Comparison of ENCODE assay signal across 16 cellular contexts in genomic region chr6:139342957-139343750, GRCh38. TPM values are rescaled to one million over a fixed set of nuclear protein-coding genes. Genes with fewer than 3 reads are reported as not detected.
DNase-seq lines count a peak whose midpoint lies in the region; ATAC-seq, FAIRE-seq and TF ChIP-seq lines count a peak whose summit lies in the region.
"Had no signal": no experiment of that assay in that cellular context is flagged by ENCODE, and none has a peak within 500 bp of the region (broad histone marks: within the 10 kb centered on the region; RNA-seq: fewer than 3 reads in every experiment).

No MANE protein-coding gene starts in this region.

- H3K27ac ChIP-seq in MM.1S (ENCODE audit: low read length) (no peak overlapping the region), neuronal stem cell (replicated peaks; ENCODE audit: low read length) (no peak overlapping the region)
- H3K27ac ChIP-seq: body of pancreas, upper lobe of right lung had no signal

- H2AFZ ChIP-seq in MM.1S (ENCODE audit: low read length), result peak overlapping the region; percentile 58
- no peak overlapping the region for H2AFZ ChIP-seq in neuronal stem cell (ENCODE audit: low read length)

- no peaks in the 10 kb centered on the region for H3K79me2 ChIP-seq in MM.1S (ENCODE audit: low read length)

- no peak for DNase-seq in activated naive CD4-positive, alpha-beta T cell treated with anti-CD3 and anti-CD28 coated beads for 36 hours
- DNase-seq in MM.1S (no peak), bronchial epithelial cell (ENCODE audit: low read depth) (peak; percentile 44), neuronal stem cell (ENCODE audit: low spot score) (no peak)
- DNase-seq in stimulated activated effector memory CD8-positive, alpha-beta T cell treated with anti-CD3 and anti-CD28 coated beads, Interleukin-12 subunit alpha, Interleukin-12 subunit beta, amount 100 ng/mL, for 72 hours (ENCODE audit: low spot score in 2 of 2), result no peak
- no peak for DNase-seq in stimulated activated CD4-positive, alpha-beta T cell treated with anti-CD3 and anti-CD28 coated beads, Interleukin-12 subunit alpha, Interleukin-12 subunit beta, amount 100 ng/mL, for 4 hours
- DNase-seq: activated effector memory CD4-positive, alpha-beta T cell treated with anti-CD3 and anti-CD28 coated beads, Interleukin-2, amount 50 U/mL, for 16 hours; body of pancreas; hippocampal formation; NCI-H1694; NCI-H446 treated with DMSO at 0.1 percent for 48 hours; stimulated activated naive CD4-positive, alpha-beta T cell; upper lobe of right lung had no signal

- H3K9ac ChIP-seq in MM.1S (ENCODE audit: low read length) (no peak overlapping the region), neuronal stem cell (ENCODE audit: low read depth, low read length, poor library complexity) (no peak overlapping the region)

- H3K79me1 ChIP-seq in neuronal stem cell (ENCODE audit: low read depth, low read length), result no peaks in the 10 kb centered on the region

- H2BK15ac ChIP-seq in neuronal stem cell (ENCODE audit: low read length), result no peak overlapping the region

- H3K4me3 ChIP-seq in MM.1S (ENCODE audit: low read length) (no peak overlapping the region), bronchial epithelial cell (ENCODE audit: low read depth, low read length) (no peak overlapping the region), neuronal stem cell (ENCODE audit: low read length in 2 of 2) (no peak overlapping the region)
- H3K4me3 ChIP-seq: body of pancreas, K562, upper lobe of right lung had no signal

- no peaks in the 10 kb centered on the region for H3K9me2 ChIP-seq in MM.1S (replicated peaks; ENCODE audit: insufficient read depth, low read length)

- FAIRE-seq in bronchial epithelial cell (lab: Jason Lieb, UNC), result no peak
- FAIRE-seq: K562 had no signal

- no peaks in the 10 kb centered on the region for H3F3A ChIP-seq in MM.1S (ENCODE audit: insufficient read depth, low read length)

- no peak overlapping the region for H3K18ac ChIP-seq in neuronal stem cell (ENCODE audit: low read length)

- H3K9me3 Mint-ChIP-seq in activated naive CD4-positive, alpha-beta T cell treated with anti-CD3 and anti-CD28 coated beads, Interleukin-2, amount 50 U/mL, for 24 hours, result peaks cover 6% of the 10 kb centered on the region
- H3K9me3 Mint-ChIP-seq in activated naive CD4-positive, alpha-beta T cell treated with anti-CD3 and anti-CD28 coated beads for 36 hours, result no peaks in the 10 kb centered on the region
- no peaks in the 10 kb centered on the region for H3K9me3 Mint-ChIP-seq in stimulated activated effector memory CD8-positive, alpha-beta T cell treated with anti-CD3 and anti-CD28 coated beads, Interleukin-12 subunit alpha, Interleukin-12 subunit beta, amount 100 ng/mL, for 72 hours

- H4K91ac ChIP-seq in neuronal stem cell (ENCODE audit: low read depth, low read length, poor library complexity), result no peak overlapping the region

- H3K4me3 Mint-ChIP-seq in activated naive CD4-positive, alpha-beta T cell treated with anti-CD3 and anti-CD28 coated beads, Interleukin-2, amount 50 U/mL, for 24 hours, result peak overlapping the region; percentile 13
- H3K4me3 Mint-ChIP-seq in activated naive CD4-positive, alpha-beta T cell treated with anti-CD3 and anti-CD28 coated beads for 36 hours, result no peak overlapping the region
- no peak overlapping the region for H3K4me3 Mint-ChIP-seq in stimulated activated effector memory CD8-positive, alpha-beta T cell treated with anti-CD3 and anti-CD28 coated beads, Interleukin-12 subunit alpha, Interleukin-12 subunit beta, amount 100 ng/mL, for 72 hours

- H4K20me1 ChIP-seq in MM.1S (ENCODE audit: insufficient read depth, low read length), result no peaks in the 10 kb centered on the region

- TF ChIP-seq CTCF in MM.1S (IDR thresholded peaks at IDR 0.05; ENCODE audit: low read length), result no peak
- TF ChIP-seq CTCF in bronchial epithelial cell (IDR thresholded peaks at IDR 0.05; ENCODE audit: insufficient read depth, low read length, severe bottlenecking), result no peak

- H3K36me3 Mint-ChIP-seq in activated naive CD4-positive, alpha-beta T cell treated with anti-CD3 and anti-CD28 coated beads, Interleukin-2, amount 50 U/mL, for 24 hours, result no peaks in the 10 kb centered on the region
- H3K36me3 Mint-ChIP-seq in activated naive CD4-positive, alpha-beta T cell treated with anti-CD3 and anti-CD28 coated beads for 36 hours (ENCODE audit: low read depth), result peaks cover 2% of the 10 kb centered on the region
- no peaks in the 10 kb centered on the region for H3K36me3 Mint-ChIP-seq in stimulated activated effector memory CD8-positive, alpha-beta T cell treated with anti-CD3 and anti-CD28 coated beads, Interleukin-12 subunit alpha, Interleukin-12 subunit beta, amount 100 ng/mL, for 72 hours

- no peaks in the 10 kb centered on the region for H3K27me3 Mint-ChIP-seq in activated naive CD4-positive, alpha-beta T cell treated with anti-CD3 and anti-CD28 coated beads, Interleukin-2, amount 50 U/mL, for 24 hours
- H3K27me3 Mint-ChIP-seq in activated naive CD4-positive, alpha-beta T cell treated with anti-CD3 and anti-CD28 coated beads for 36 hours (ENCODE audit: low read depth), result no peaks in the 10 kb centered on the region

- H3K4me2 ChIP-seq in MM.1S (ENCODE audit: low read depth, low read length), result 0 out of 2 replicates have a peak overlapping the region, but pooled peaks have one; percentile 8
- H3K4me2 ChIP-seq in neuronal stem cell (ENCODE audit: insufficient read depth, low read length, poor library complexity, severe bottlenecking), result no peak overlapping the region

- CTCF ChIA-PET in activated naive CD4-positive, alpha-beta T cell treated with anti-CD3 and anti-CD28 coated beads for 36 hours (lab: Charles Lee), result interaction anchor here (0.7 to 1.1 kb wide), 3 partner anchors 7 to 141 kb away, joined by 3 to 7 read pairs (median 3); no protein-coding TSS in a partner anchor

- H3K4ac ChIP-seq in neuronal stem cell (ENCODE audit: low read length), result no peak overlapping the region

- no peak overlapping the region for H2AK5ac ChIP-seq in neuronal stem cell (ENCODE audit: low read depth, low read length)

- peaks cover 31% of the 10 kb centered on the region for H3K4me1 Mint-ChIP-seq in activated naive CD4-positive, alpha-beta T cell treated with anti-CD3 and anti-CD28 coated beads, Interleukin-2, amount 50 U/mL, for 24 hours
- H3K4me1 Mint-ChIP-seq in activated naive CD4-positive, alpha-beta T cell treated with anti-CD3 and anti-CD28 coated beads for 36 hours (ENCODE audit: low read depth), result peaks cover 22% of the 10 kb centered on the region
- H3K4me1 Mint-ChIP-seq in stimulated activated effector memory CD8-positive, alpha-beta T cell treated with anti-CD3 and anti-CD28 coated beads, Interleukin-12 subunit alpha, Interleukin-12 subunit beta, amount 100 ng/mL, for 72 hours, result peaks cover 12% of the 10 kb centered on the region

- peak; percentile 45 for ATAC-seq in stimulated activated effector memory CD8-positive, alpha-beta T cell treated with anti-CD3 and anti-CD28 coated beads, Interleukin-12 subunit alpha, Interleukin-12 subunit beta, amount 100 ng/mL, for 72 hours
- ATAC-seq in HG03457 (IDR thresholded peaks at IDR 0.05; ENCODE audit: unreplicated experiment), result no peak
- ATAC-seq: body of pancreas, K562, upper lobe of right lung had no signal

- H3K9me3 ChIP-seq in MM.1S (replicated peaks; ENCODE audit: insufficient read depth, low read length) (no peaks in the 10 kb centered on the region), neuronal stem cell (replicated peaks in 1 of 2; ENCODE audit: control insufficient read depth in 2 of 2, insufficient read depth in 1 of 2, low read depth in 1 of 2, low read length in 2 of 2) (no peaks in the 10 kb centered on the region)
- H3K9me3 ChIP-seq: body of pancreas, upper lobe of right lung had no signal

- no peak overlapping the region for H3K23ac ChIP-seq in neuronal stem cell (ENCODE audit: low read depth, low read length, poor library complexity)

- no peak overlapping the region for H2BK12ac ChIP-seq in neuronal stem cell (ENCODE audit: low read length)

- H3K27ac Mint-ChIP-seq in activated naive CD4-positive, alpha-beta T cell treated with anti-CD3 and anti-CD28 coated beads, Interleukin-2, amount 50 U/mL, for 24 hours, result no peak overlapping the region
- H3K27ac Mint-ChIP-seq in activated naive CD4-positive, alpha-beta T cell treated with anti-CD3 and anti-CD28 coated beads for 36 hours, result no peak overlapping the region
- H3K27ac Mint-ChIP-seq in stimulated activated effector memory CD8-positive, alpha-beta T cell treated with anti-CD3 and anti-CD28 coated beads, Interleukin-12 subunit alpha, Interleukin-12 subunit beta, amount 100 ng/mL, for 72 hours, result peak overlapping the region; percentile 76

- H3K4me1 ChIP-seq in MM.1S (ENCODE audit: low read length) (peaks cover 8% of the 10 kb centered on the region), neuronal stem cell (ENCODE audit: control insufficient read depth in 2 of 2, insufficient read depth in 1 of 2, low read depth in 1 of 2, low read length in 2 of 2) (no peaks in the 10 kb centered on the region)
- H3K4me1 ChIP-seq: body of pancreas had no signal

- H3K14ac ChIP-seq in neuronal stem cell (ENCODE audit: low read length), result no peak overlapping the region

- no peaks in the 10 kb centered on the region for H3K27me3 ChIP-seq in MM.1S (replicated peaks; ENCODE audit: insufficient read depth, low read length)
- H3K27me3 ChIP-seq in bronchial epithelial cell (ENCODE audit: control insufficient read depth, insufficient read depth, low read length), result no peaks in the 10 kb centered on the region
- no peaks in the 10 kb centered on the region for H3K27me3 ChIP-seq in neuronal stem cell (ENCODE audit: control insufficient read depth in 3 of 3, insufficient read depth in 3 of 3, low read depth in 1 of 3, low read length in 3 of 3)
- H3K27me3 ChIP-seq: body of pancreas, upper lobe of right lung had no signal

- H2BK5ac ChIP-seq in neuronal stem cell (ENCODE audit: low read length), result no peak overlapping the region

- H2BK120ac ChIP-seq in neuronal stem cell (ENCODE audit: low read depth, low read length), result no peak overlapping the region

- no peaks in the 10 kb centered on the region for H3K36me3 ChIP-seq in MM.1S (replicated peaks; ENCODE audit: insufficient read depth, low read length)
- no peaks in the 10 kb centered on the region for H3K36me3 ChIP-seq in bronchial epithelial cell (ENCODE audit: control insufficient read depth, insufficient read depth, low read length)
- H3K36me3 ChIP-seq in neuronal stem cell (replicated peaks in 1 of 2; ENCODE audit: control insufficient read depth in 2 of 2, insufficient read depth in 2 of 2, low read length in 2 of 2), result no peaks in the 10 kb centered on the region
- H3K36me3 ChIP-seq: upper lobe of right lung had no signal

- no peak overlapping the region for H4K8ac ChIP-seq in neuronal stem cell (ENCODE audit: low read depth, low read length)

- intact Hi-C loops in activated naive CD4-positive, alpha-beta T cell treated with anti-CD3 and anti-CD28 coated beads for 36 hours (cut with micrococcal nuclease), result no loop called here

- no CpG with 5 or more reads among the region's 2 CpGs for WGBS in neuronal stem cell (ENCODE audit: extremely low coverage in 2 of 2, insufficient read length in 2 of 2, insufficient replicate concordance in 1 of 2), 2 donors

RNA-seq across cellular contexts. Expression of gene CITED2, which starts 31.3 kb away (rescaled TPM):
- total RNA-seq in activated naive CD4-positive, alpha-beta T cell treated with anti-CD3 and anti-CD28 coated beads for 36 hours, result 10 to 100 TPM; 22.9 to 23.8 TPM
- total RNA-seq in bronchial epithelial cell, result 10.3 and 12.3 TPM in 2 replicates
- polyA plus RNA-seq in neuronal stem cell (2013, experiment 1 of 2), result 86.8 TPM
- 86.7 TPM for polyA plus RNA-seq in neuronal stem cell (2013, experiment 2 of 2)

RNA-seq across cellular contexts. Expression of gene TXLNB, which starts 51.4 kb away (rescaled TPM):
- under 1 TPM; 0.10 to 0.14 TPM for total RNA-seq in activated naive CD4-positive, alpha-beta T cell treated with anti-CD3 and anti-CD28 coated beads for 36 hours
- under 0.01 TPM in 1 of 2 replicates, not detected in the other for total RNA-seq in bronchial epithelial cell
- polyA plus RNA-seq in neuronal stem cell (2013, experiment 1 of 2), result 0.26 TPM
- polyA plus RNA-seq in neuronal stem cell (2013, experiment 2 of 2), result 0.30 TPM
- total RNA-seq: body of pancreas, K562 had no signal
- polyA plus RNA-seq: K562 had no signal
